Comparison of ENCODE assay signal across 21 cellular contexts in genomic region chr3:32885283-32885935, GRCh38.
"Had no signal": no experiment of that assay in that cellular context is flagged by ENCODE, and none has a peak within 500 bp of the region (broad histone marks: within the 10 kb centered on the region; RNA-seq: fewer than 3 reads in every experiment).

No MANE protein-coding gene starts in this region.

- ATAC-seq: activated naive CD8-positive, alpha-beta T cell treated with anti-CD3 and anti-CD28 coated beads, Interleukin-2, amount 50 U/mL, for 24 hours; gastroesophageal sphincter; left cardiac atrium; stimulated activated naive CD8-positive, alpha-beta T cell treated with anti-CD3 and anti-CD28 coated beads, Interleukin-15, Interleukin-2, amounts not matched to agents 100 U/mL and 50 U/mL, for 24 hours had no signal

- H3K4me3 ChIP-seq: breast epithelium, esophagus muscularis mucosa, gastroesophageal sphincter, ovary, transverse colon had no signal

- H3K27ac ChIP-seq: breast epithelium, esophagus muscularis mucosa, gastroesophageal sphincter, ovary, transverse colon, VCaP had no signal

- H3K36me3 ChIP-seq: breast epithelium, esophagus muscularis mucosa, gastroesophageal sphincter, ovary, transverse colon had no signal

- H3K36me3 Mint-ChIP-seq: activated naive CD4-positive, alpha-beta T cell treated with anti-CD3 and anti-CD28 coated beads, Interleukin-2, amount 10 ng/mL, durations not matched to agents 7 days and 5 days had no signal

- H3K4me1 ChIP-seq: breast epithelium, esophagus muscularis mucosa, gastroesophageal sphincter, transverse colon had no signal

- H3K27ac Mint-ChIP-seq: activated naive CD4-positive, alpha-beta T cell treated with anti-CD3 and anti-CD28 coated beads, Interleukin-2, amount 10 ng/mL, durations not matched to agents 7 days and 5 days; activated naive CD8-positive, alpha-beta T cell treated with anti-CD3 and anti-CD28 coated beads, Interleukin-2, amount 50 U/mL, for 24 hours; T-helper 1 cell treated with Interleukin-12 subunit alpha and Interleukin-12 subunit beta and Interleukin-4 antibody, amounts not matched to agents 30 μg/mL and 1 μg/mL, for 36 hours had no signal

- DNase-seq: activated CD4-positive, alpha-beta T cell treated with anti-CD3 and anti-CD28 coated beads for 1 hour; activated CD8-positive, alpha-beta memory T cell treated with anti-CD3 and anti-CD28 coated beads for 24 hours; activated CD8-positive, alpha-beta memory T cell treated with anti-CD3 and anti-CD28 coated beads, Interleukin-2, amount 50 U/mL, for 48 hours; activated effector memory CD4-positive, alpha-beta T cell treated with Interleukin-2 at 50 U/mL for 16 hours; activated naive CD4-positive, alpha-beta T cell treated with anti-CD3 and anti-CD28 coated beads, Interleukin-2, amount 10 ng/mL, durations not matched to agents 7 days and 5 days; activated naive CD8-positive, alpha-beta T cell treated with anti-CD3 and anti-CD28 coated beads, Interleukin-2, amount 50 U/mL, for 24 hours; activated T-cell treated with anti-CD3 and anti-CD28 coated beads, Interleukin-2, amount 50 U/mL, for 48 hours; aorta; effector CD4-positive, alpha-beta T cell; left cardiac atrium; midbrain; ovary; stimulated activated CD4-positive, alpha-beta T cell treated with anti-CD3 and anti-CD28 coated beads, Interleukin-2, amount 100 ng/mL, for 24 hours; stimulated activated naive CD8-positive, alpha-beta T cell treated with anti-CD3 and anti-CD28 coated beads, Interleukin-15, Interleukin-2, amounts not matched to agents 100 U/mL and 50 U/mL, for 24 hours; transverse colon had no signal

- H3K9me3 Mint-ChIP-seq: activated naive CD4-positive, alpha-beta T cell treated with anti-CD3 and anti-CD28 coated beads, Interleukin-2, amount 10 ng/mL, durations not matched to agents 7 days and 5 days; activated naive CD8-positive, alpha-beta T cell treated with anti-CD3 and anti-CD28 coated beads, Interleukin-2, amount 50 U/mL, for 24 hours; neural crest cell; T-helper 1 cell treated with Interleukin-12 subunit alpha and Interleukin-12 subunit beta and Interleukin-4 antibody, amounts not matched to agents 30 μg/mL and 1 μg/mL, for 36 hours had no signal

- H3K4me3 Mint-ChIP-seq: activated naive CD4-positive, alpha-beta T cell treated with anti-CD3 and anti-CD28 coated beads, Interleukin-2, amount 10 ng/mL, durations not matched to agents 7 days and 5 days; activated naive CD8-positive, alpha-beta T cell treated with anti-CD3 and anti-CD28 coated beads, Interleukin-2, amount 50 U/mL, for 24 hours; neural crest cell; T-helper 1 cell treated with Interleukin-12 subunit alpha and Interleukin-12 subunit beta and Interleukin-4 antibody, amounts not matched to agents 30 μg/mL and 1 μg/mL, for 36 hours had no signal

- H3K27me3 ChIP-seq: esophagus muscularis mucosa, gastroesophageal sphincter, ovary, transverse colon had no signal

- H3K9me3 ChIP-seq: breast epithelium, esophagus muscularis mucosa, gastroesophageal sphincter, ovary, transverse colon had no signal
